ENCODE assay signal across 1 cellular context in the genomic region with DNA sequence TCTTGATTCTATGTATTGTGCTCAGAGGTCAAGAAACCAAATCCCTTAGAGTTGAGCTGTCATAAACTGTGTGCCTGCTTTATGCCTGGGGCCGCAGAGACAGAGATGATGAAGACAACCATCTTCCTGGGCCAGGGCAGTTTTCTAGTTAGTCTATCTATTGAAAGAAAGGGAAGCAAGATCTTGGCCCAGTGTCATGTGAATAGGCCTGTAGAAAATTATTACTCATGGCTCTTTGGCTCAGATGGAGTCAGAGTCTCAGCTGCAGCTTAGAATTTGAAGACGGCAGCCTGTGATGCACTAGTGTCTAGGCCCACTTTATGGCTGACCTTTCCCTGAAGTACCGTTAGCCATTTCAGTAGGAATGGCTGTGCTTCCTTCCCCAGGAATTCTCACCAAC.
TF ChIP-seq lines count a peak whose summit lies in the region.

No MANE protein-coding gene starts in this region.

TF ChIP-seq in IMR-90, 13 proteins besides CTCF, POLR2A, EP300 and RAD21:
- TF ChIP-seq MXI1 (IDR thresholded peaks at IDR 0.05; ENCODE audit: borderline replicate concordance, low read depth, low read length) (no peak), CEBPB (IDR thresholded peaks at IDR 0.05; ENCODE audit: low read depth, low read length) (no peak), BHLHE40 (IDR thresholded peaks at IDR 0.05; ENCODE audit: low read depth, low read length) (no peak), FOS (IDR thresholded peaks at IDR 0.05; ENCODE audit: low read depth, low read length) (no peak), MAFK (IDR thresholded peaks at IDR 0.05; ENCODE audit: low read depth, low read length) (no peak), RFX5 (IDR thresholded peaks at IDR 0.05; ENCODE audit: low read depth, low read length) (no peak), MAZ (IDR thresholded peaks at IDR 0.05; ENCODE audit: borderline replicate concordance, low read depth, low read length) (no peak), CHD1 (IDR thresholded peaks at IDR 0.05; ENCODE audit: low read depth, low read length) (no peak), SMC3 (IDR thresholded peaks at IDR 0.05; ENCODE audit: low read depth, low read length) (no peak), RCOR1 (IDR thresholded peaks at IDR 0.05; ENCODE audit: insufficient replicate concordance, low read length) (no peak), NFE2L2 (IDR thresholded peaks at IDR 0.05; ENCODE audit: low read depth, low read length) (no peak)
- TF ChIP-seq, protein P1, sequence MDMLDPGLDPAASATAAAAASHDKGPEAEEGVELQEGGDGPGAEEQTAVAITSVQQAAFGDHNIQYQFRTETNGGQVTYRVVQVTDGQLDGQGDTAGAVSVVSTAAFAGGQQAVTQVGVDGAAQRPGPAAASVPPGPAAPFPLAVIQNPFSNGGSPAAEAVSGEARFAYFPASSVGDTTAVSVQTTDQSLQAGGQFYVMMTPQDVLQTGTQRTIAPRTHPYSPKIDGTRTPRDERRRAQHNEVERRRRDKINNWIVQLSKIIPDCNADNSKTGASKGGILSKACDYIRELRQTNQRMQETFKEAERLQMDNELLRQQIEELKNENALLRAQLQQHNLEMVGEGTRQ (IDR thresholded peaks at IDR 0.05; ENCODE audit: low read depth, low read length): no peak
- TF ChIP-seq, protein P2, sequence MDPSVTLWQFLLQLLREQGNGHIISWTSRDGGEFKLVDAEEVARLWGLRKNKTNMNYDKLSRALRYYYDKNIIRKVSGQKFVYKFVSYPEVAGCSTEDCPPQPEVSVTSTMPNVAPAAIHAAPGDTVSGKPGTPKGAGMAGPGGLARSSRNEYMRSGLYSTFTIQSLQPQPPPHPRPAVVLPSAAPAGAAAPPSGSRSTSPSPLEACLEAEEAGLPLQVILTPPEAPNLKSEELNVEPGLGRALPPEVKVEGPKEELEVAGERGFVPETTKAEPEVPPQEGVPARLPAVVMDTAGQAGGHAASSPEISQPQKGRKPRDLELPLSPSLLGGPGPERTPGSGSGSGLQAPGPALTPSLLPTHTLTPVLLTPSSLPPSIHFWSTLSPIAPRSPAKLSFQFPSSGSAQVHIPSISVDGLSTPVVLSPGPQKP (IDR thresholded peaks at IDR 0.05; ENCODE audit: borderline replicate concordance, low read depth, low read length): no peak
